Comparison of ENCODE assay signal across 8 cellular contexts in genomic region chr1:179081696-179082307, GRCh38.
A peak's percentile ranks its signal among the peaks of the same experiment; 100 is the strongest.
DNase-seq lines count a peak whose midpoint lies in the region; ATAC-seq and TF ChIP-seq lines count a peak whose summit lies in the region.

Gene TOR3A (plus strand): TSS chr1:179082070. CDS start chr1:179082129, 59 bp downstream.

- TF ChIP-seq POLR2A in GM19099 (IDR thresholded peaks at IDR 0.05; ENCODE audit: extremely low read depth, insufficient read length, low read depth), result peak; percentile 97

- ATAC-seq in HG03378 (IDR thresholded peaks at IDR 0.05; ENCODE audit: unreplicated experiment), result peak; percentile 84

- DNase-seq in Ammon's horn (ENCODE audit: low spot score) (peak; percentile 96), NCI-H510A (lab: John Stamatoyannopoulos, UW) (peak; percentile 78), dedifferentiated amniotic fluid mesenchymal stem cell (ENCODE audit: extremely low spot score) (peak; percentile 77), left kidney (ENCODE audit: low read depth, low spot score) (peak; percentile 98)
- DNase-seq in activated CD4-positive, alpha-beta T cell treated with anti-CD3 and anti-CD28 coated beads for 48 hours, result peak; percentile 85
- peak; percentile 81 for DNase-seq in stimulated activated CD4-positive, alpha-beta T cell treated with anti-CD3 and anti-CD28 coated beads, Interleukin-1b, Interleukin-23, amount 100 ng/mL, for 48 hours

Comparison
In these comparisons a context has a peak if more than half of its experiments do, and no peak if none do; other contexts are left out.
1. Peak in every context shown above with its lines: DNase-seq and ATAC-seq.